ENCODE assay signal across 4 cellular contexts in genomic region chr2:178722296-178722695, GRCh38.
"Had no signal": no experiment of that assay in that cellular context is flagged by ENCODE, and none has a peak within 500 bp of the region (broad histone marks: within the 10 kb centered on the region; RNA-seq: fewer than 3 reads in every experiment).

No MANE protein-coding gene starts in this region.

- ATAC-seq: K562 had no signal

- H3K9me3 Mint-ChIP-seq: H9 had no signal

- DNase-seq: H9, HCEC 1CT, IMR-90 had no signal

- H3K4me3 Mint-ChIP-seq: H9 had no signal

- H3K27ac Mint-ChIP-seq: H9 had no signal

- H3K4me3 ChIP-seq: K562 had no signal
